Comparison of ENCODE assay signal across 18 cellular contexts in the genomic region with DNA sequence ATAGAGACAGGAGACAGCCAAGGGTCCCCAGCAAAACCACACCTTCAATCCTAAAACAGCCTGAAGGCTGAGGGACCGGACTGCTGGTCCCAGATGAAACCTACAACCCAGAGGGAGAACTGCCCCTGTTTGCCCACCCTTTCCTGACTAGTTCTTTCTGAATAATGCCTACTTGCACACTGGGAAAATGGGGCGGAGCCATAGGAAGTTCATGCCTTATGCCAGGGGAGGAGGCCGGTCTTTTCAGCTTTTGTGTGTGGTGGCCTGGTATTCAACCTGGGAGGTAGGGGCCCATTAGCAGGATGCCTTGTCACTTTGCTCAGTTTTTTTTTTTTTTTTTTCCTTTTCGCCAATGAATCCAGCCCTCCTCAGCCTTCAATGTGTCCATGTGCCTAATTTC. TPM values are rescaled to one million over a fixed set of nuclear protein-coding genes. Genes with fewer than 3 reads are reported as not detected.
DNase-seq lines count a peak whose midpoint lies in the region; ATAC-seq, FAIRE-seq and TF ChIP-seq lines count a peak whose summit lies in the region.
"Had no signal": no experiment of that assay in that cellular context is flagged by ENCODE, and none has a peak within 500 bp of the region (broad histone marks: within the 10 kb centered on the region; RNA-seq: fewer than 3 reads in every experiment).

No MANE protein-coding gene starts in this region.

- BruUV-seq in HepG2 (replicated peaks; lab: Mats Ljungman, UMichigan): no TSS peak
- no TSS peak for BruUV-seq in PC-9 (replicated peaks; lab: Mats Ljungman, UMichigan)

- no peaks in the 10 kb centered on the region for H3K36me3 ChIP-seq in HepG2 (replicated peaks in 1 of 2; ENCODE audit: control insufficient read depth in 1 of 2, insufficient read depth in 2 of 2, low read length in 2 of 2)
- no peaks in the 10 kb centered on the region for H3K36me3 ChIP-seq in right lobe of liver
- H3K36me3 ChIP-seq in HUES64 (ENCODE audit: insufficient read depth, low read length): no peaks in the 10 kb centered on the region
- peaks cover 0 to 2% (median 0%) of the 10 kb centered on the region in 4 experiments; a peak in 1 of 8 replicates for H3K36me3 ChIP-seq in H1 (ENCODE audit: control insufficient read depth in 2 of 4, insufficient read depth in 4 of 4, low read length in 3 of 4)
- no peaks in the 10 kb centered on the region for H3K36me3 ChIP-seq in PC-9 (ENCODE audit: low read depth)
- H3K36me3 ChIP-seq: Peyer's patch had no signal

- H3K23me2 ChIP-seq in H1 (ENCODE audit: low read depth, low read length): no peaks in the 10 kb centered on the region

- peak overlapping the region; percentile 66; the same call in 1 of the 2 replicates for H2BK20ac ChIP-seq in H1 (ENCODE audit: low read length)

- no peak overlapping the region for H2BK15ac ChIP-seq in H1 (ENCODE audit: low read length)

- DNase-seq in HepG2 (ENCODE audit: low spot score) (peak; percentile 32), right lobe of liver (no peak), H1 (ENCODE audit: low read depth in 1 of 2, low spot score in 2 of 2) (no peak), progenitor cell of endocrine pancreas (ENCODE audit: low spot score, unreplicated experiment) (no peak), LoVo (ENCODE audit: low spot score) (no peak), PC-9 (no peak), omental fat pad (ENCODE audit: low spot score) (no peak)
- DNase-seq: DMS153, EL, KG1, NCI-H1436 treated with DMSO at 0.1 percent for 48 hours, NCI-H2029 treated with DMSO at 0.1 percent for 48 hours, Peyer's patch, SHP77, T-helper 17 cell had no signal

- 55% methylated on average over 4 of the region's 4 CpGs for WGBS in HepG2 (ENCODE audit: low lambda C conversion rate)
- WGBS in right lobe of liver (ENCODE audit: insufficient coverage, low coverage, low lambda C conversion rate, missing lambda C conversion rate): 67% methylated on average over 1 of the region's 4 CpGs
- 56% methylated on average over 4 of the region's 4 CpGs for WGBS in HUES64
- 80% methylated on average over 4 of the region's 4 CpGs; no CpG with 5 or more reads in 1 of the 2 experiments for WGBS in H1 (ENCODE audit: extremely low coverage in 1 of 2, insufficient coverage in 1 of 2, insufficient read length in 1 of 2, insufficient replicate concordance in 2 of 2, low coverage in 1 of 2, low lambda C conversion rate in 2 of 2, missing lambda C conversion rate in 1 of 2), 2 experiments

- no peak overlapping the region for H3K4ac ChIP-seq in H1 (replicated peaks; ENCODE audit: insufficient read length, low read depth, low read length)

- H2AK5ac ChIP-seq in H1 (ENCODE audit: low read depth, low read length): no peak overlapping the region

- no peak overlapping the region for H4K5ac ChIP-seq in H1 (ENCODE audit: insufficient read length, low read depth, low read length)

- H3K27ac ChIP-seq in HepG2 (ENCODE audit: extremely low read length, insufficient read depth, low read length) (peak overlapping the region; percentile 68), right lobe of liver (no peak overlapping the region), HUES64 (ENCODE audit: low read depth, low read length) (peak overlapping the region; percentile 65; the same call in 1 of the 2 replicates), H1 (ENCODE audit: low read depth, low read length) (no peak overlapping the region), PC-9 (no peak overlapping the region)
- H3K27ac ChIP-seq: A549, C4-2B, Peyer's patch had no signal

- no peak overlapping the region for H3K4me3 Mint-ChIP-seq in progenitor cell of endocrine pancreas (ENCODE audit: low read depth)
- H3K4me3 Mint-ChIP-seq: T-helper 17 cell had no signal

- H3K79me1 ChIP-seq in H1 (ENCODE audit: low read depth, low read length): no peaks in the 10 kb centered on the region

- H3K9ac ChIP-seq in HepG2 (ENCODE audit: insufficient read depth, low read depth, low read length) (peak overlapping the region; percentile 11; the same call in 1 of the 2 replicates), HUES64 (ENCODE audit: low read depth, low read length) (peak overlapping the region; percentile 9; the same call in 1 of the 2 replicates), H1 (replicated peaks in 1 of 4; ENCODE audit: extremely low read depth in 1 of 4, low read depth in 3 of 4, low read length in 3 of 4) (no peak overlapping the region)

- H3K18ac ChIP-seq in H1 (ENCODE audit: extremely low read depth, low read length): peak overlapping the region; percentile 17; the same call in 1 of the 2 replicates

- no peak for FAIRE-seq in HepG2 (lab: Jason Lieb, UNC)
- FAIRE-seq in H1 (lab: Jason Lieb, UNC): no peak
- FAIRE-seq: A549 had no signal

- H3K9me3 Mint-ChIP-seq in progenitor cell of endocrine pancreas (ENCODE audit: low read depth): peaks cover 6% of the 10 kb centered on the region

- H3K23ac ChIP-seq in H1 (ENCODE audit: insufficient read length): no peak overlapping the region

- in situ Hi-C loops in HepG2 (cut with HindIII; ENCODE audit: extremely low pct_ligation_motif_present, low pct_unique_long_range_greater_than_20kb): no loop called here

- TF ChIP-seq CTCF in HepG2 (CRISPR knock-in tag; IDR thresholded peaks at IDR 0.05) (no peak), right lobe of liver (IDR thresholded peaks at IDR 0.05) (no peak), H1 (IDR thresholded peaks at IDR 0.05; ENCODE audit: control extremely low read depth in 1 of 3, insufficient read depth in 1 of 3, low read depth in 1 of 3, low read length in 3 of 3) (no peak), progenitor cell of endocrine pancreas (IDR thresholded peaks at IDR 0.05; ENCODE audit: unreplicated experiment) (no peak), PC-9 (conservative IDR thresholded peaks at IDR 0.05) (no peak), omental fat pad (IDR thresholded peaks at IDR 0.05) (no peak)

- H3K9me3 ChIP-seq in HepG2 (ENCODE audit: low read length) (no peaks in the 10 kb centered on the region), right lobe of liver (no peaks in the 10 kb centered on the region), HUES64 (ENCODE audit: insufficient read depth, low read depth, low read length) (peaks cover 11% of the 10 kb centered on the region; the same call in 1 of the 2 replicates), H1 (ENCODE audit: insufficient read depth in 2 of 2, low read depth in 1 of 2, low read length in 1 of 2) (peaks cover 0 to 10% of the 10 kb centered on the region in 2 experiments; a peak in 2 of 4 replicates), PC-9 (ENCODE audit: insufficient read depth, low read depth) (no peaks in the 10 kb centered on the region)
- H3K9me3 ChIP-seq: A549, Peyer's patch had no signal

- TF ChIP-seq POLR2A in HepG2 (IDR thresholded peaks at IDR 0.05; ENCODE audit: insufficient read depth in 1 of 2, low read depth in 2 of 2, low read length in 2 of 2) (no peak), right lobe of liver (IDR thresholded peaks at IDR 0.05) (no peak), H1 (IDR thresholded peaks at IDR 0.05; ENCODE audit: control extremely low read depth in 1 of 2, low read depth in 2 of 2, low read length in 2 of 2) (no peak)

- peak overlapping the region; percentile 72 for H3K4me2 ChIP-seq in HepG2 (ENCODE audit: low read depth, low read length)
- peak overlapping the region; percentile 7 to 54; a peak in 1 of 4 replicates for H3K4me2 ChIP-seq in H1 (ENCODE audit: insufficient read depth in 1 of 2, low read depth in 2 of 2, low read length in 2 of 2)
- no peak overlapping the region for H3K4me2 ChIP-seq in PC-9
- H3K4me2 ChIP-seq: A549 had no signal

- no peak overlapping the region for H3K56ac ChIP-seq in H1 (replicated peaks; ENCODE audit: insufficient read length, low read depth, low read length)

- no peaks in the 10 kb centered on the region for H3K27me3 ChIP-seq in HepG2 (ENCODE audit: control insufficient read depth in 1 of 2, insufficient read depth in 2 of 2, low read length in 2 of 2)
- no peaks in the 10 kb centered on the region for H3K27me3 ChIP-seq in right lobe of liver
- H3K27me3 ChIP-seq in HUES64 (ENCODE audit: insufficient read depth, low read length): no peaks in the 10 kb centered on the region
- H3K27me3 ChIP-seq in H1 (replicated peaks in 1 of 4; ENCODE audit: control insufficient read depth in 3 of 4, extremely low read depth in 1 of 4, insufficient read depth in 3 of 4, low read length in 3 of 4): no peaks in the 10 kb centered on the region
- H3K27me3 ChIP-seq in PC-9 (ENCODE audit: insufficient read depth, low read depth): no peaks in the 10 kb centered on the region
- H3K27me3 ChIP-seq: Peyer's patch had no signal

- H2BK12ac ChIP-seq in H1 (ENCODE audit: low read depth, low read length): peak overlapping the region; percentile 71; the same call in 1 of the 2 replicates

- POLR2A ChIA-PET in HepG2 (lab: Yijun Ruan, JAX): interaction anchor here (0.6 to 1.3 kb wide), 3 partner anchors 12 to 445 kb away, joined by 3 to 5 read pairs (median 4); no protein-coding TSS in a partner anchor
- POLR2A ChIA-PET in H1 (lab: Charles Lee; ENCODE audit: partially characterized antibody): interaction anchor here (1.0 to 2.0 kb wide), 8 partner anchors 8 to 59 kb away, joined by 3 to 10 read pairs (median 5); no protein-coding TSS in a partner anchor
- POLR2A ChIA-PET in PC-9 (lab: Charles Lee; ENCODE audit: unreplicated experiment): no interaction called here

- H2AFZ ChIP-seq in HepG2 (ENCODE audit: low read length) (peak overlapping the region; percentile 76), H1 (ENCODE audit: low read length) (no peak overlapping the region), PC-9 (no peak overlapping the region)

- H3K4me1 Mint-ChIP-seq in progenitor cell of endocrine pancreas (ENCODE audit: low read depth): peaks cover 3% of the 10 kb centered on the region
- H3K4me1 Mint-ChIP-seq: T-helper 17 cell had no signal

- no peaks in the 10 kb centered on the region for H4K20me1 ChIP-seq in HepG2 (ENCODE audit: insufficient read depth, low read length)
- H4K20me1 ChIP-seq in H1 (replicated peaks in 1 of 2; ENCODE audit: control insufficient read depth in 1 of 2, insufficient read depth in 2 of 2, low read length in 2 of 2): no peaks in the 10 kb centered on the region
- H4K20me1 ChIP-seq in PC-9 (ENCODE audit: insufficient read depth): no peaks in the 10 kb centered on the region

- no peak for TF ChIP-seq EP300 in HepG2 (IDR thresholded peaks at IDR 0.05; ENCODE audit: low read depth in 2 of 2, low read length in 2 of 2)
- no peak for TF ChIP-seq EP300 in HepG2 (CRISPR knock-in tag; IDR thresholded peaks at IDR 0.05; ENCODE audit: borderline replicate concordance)
- TF ChIP-seq EP300 in H1 (IDR thresholded peaks at IDR 0.05; ENCODE audit: borderline replicate concordance in 1 of 2, low read depth in 2 of 2, low read length in 2 of 2): no peak

- peak overlapping the region; percentile 85; the same call in 1 of the 2 replicates for H2BK5ac ChIP-seq in H1 (ENCODE audit: low read depth, low read length)

- TF ChIP-seq RAD21 in HepG2 (CRISPR knock-in tag; IDR thresholded peaks at IDR 0.05) (no peak), H1 (IDR thresholded peaks at IDR 0.05 in 1 of 2, conservative IDR thresholded peaks at IDR 0.05 in 1 of 2; ENCODE audit: low read depth in 2 of 2, low read length in 2 of 2) (no peak)

- H3K27ac Mint-ChIP-seq in progenitor cell of endocrine pancreas: peak overlapping the region; percentile 37
- H3K27ac Mint-ChIP-seq: T-helper 17 cell had no signal

- ATAC-seq in HepG2: peak; percentile 92
- no peak for ATAC-seq in right lobe of liver
- no peak for ATAC-seq in omental fat pad (ENCODE audit: low FRiP score)
- ATAC-seq: A549, T-helper 17 cell had no signal

- no peaks in the 10 kb centered on the region for H3F3A ChIP-seq in PC-9 (ENCODE audit: insufficient read depth, low read depth)

- H4K91ac ChIP-seq in H1 (replicated peaks; ENCODE audit: insufficient read length, low read length): no peak overlapping the region

- H3K79me2 ChIP-seq in HepG2 (ENCODE audit: insufficient read depth, low read length) (no peaks in the 10 kb centered on the region), H1 (ENCODE audit: control insufficient read depth in 1 of 2, insufficient read depth in 2 of 2, low read length in 2 of 2) (no peaks in the 10 kb centered on the region), PC-9 (ENCODE audit: low read depth) (no peaks in the 10 kb centered on the region)

- H3K4me1 ChIP-seq in HepG2 (ENCODE audit: insufficient read depth, low read length): peaks cover 30% of the 10 kb centered on the region
- no peaks in the 10 kb centered on the region for H3K4me1 ChIP-seq in right lobe of liver
- H3K4me1 ChIP-seq in HUES64 (ENCODE audit: insufficient read depth, low read length): peaks cover 24% of the 10 kb centered on the region
- peaks cover 3 to 6% (median 6%) of the 10 kb centered on the region in 4 experiments for H3K4me1 ChIP-seq in H1 (replicated peaks in 1 of 4; ENCODE audit: control insufficient read depth in 3 of 4, insufficient read depth in 4 of 4, low read length in 3 of 4)
- no peaks in the 10 kb centered on the region; the same call in 1 of the 2 replicates for H3K4me1 ChIP-seq in PC-9 (replicated peaks; ENCODE audit: insufficient read depth)
- H3K4me1 ChIP-seq: Peyer's patch had no signal

- no peak overlapping the region for H3K14ac ChIP-seq in H1 (ENCODE audit: insufficient read length)

- H3K4me3 ChIP-seq in HepG2 (replicated peaks in 1 of 3; ENCODE audit: insufficient read depth in 1 of 3, low read depth in 2 of 3, low read length in 3 of 3): peak overlapping the region in 2 of 3 experiments; percentile 15 to 33; a peak in 1 of 6 replicates
- H3K4me3 ChIP-seq in right lobe of liver: no peak overlapping the region
- peak overlapping the region; percentile 9; the same call in 1 of the 2 replicates for H3K4me3 ChIP-seq in HUES64 (ENCODE audit: low read length)
- peak overlapping the region in 1 of 4 experiments; percentile 14; a peak in 2 of 8 replicates for H3K4me3 ChIP-seq in H1 (ENCODE audit: extremely low read depth in 1 of 4, insufficient read depth in 2 of 4, low read depth in 3 of 4, low read length in 4 of 4)
- no peak overlapping the region for H3K4me3 ChIP-seq in PC-9
- H3K4me3 ChIP-seq: A549, Peyer's patch had no signal

- no peaks in the 10 kb centered on the region for H3K27me3 Mint-ChIP-seq in progenitor cell of endocrine pancreas

- H3K36me3 Mint-ChIP-seq in progenitor cell of endocrine pancreas (ENCODE audit: insufficient read depth): no peaks in the 10 kb centered on the region

- no peaks in the 10 kb centered on the region for H3K9me2 ChIP-seq in PC-9 (ENCODE audit: insufficient read depth)

- H2BK120ac ChIP-seq in H1 (replicated peaks; ENCODE audit: low read depth, low read length): no peak overlapping the region

- H4K8ac ChIP-seq in H1 (ENCODE audit: extremely low read depth, insufficient read depth, low read length): no peak overlapping the region

- CTCF ChIA-PET in HepG2 (lab: Yijun Ruan, JAX; ENCODE audit: low intra/inter-chr PET ratio, low total read pairs): no interaction called here
- CTCF ChIA-PET in H1 (lab: Charles Lee; ENCODE audit: partially characterized antibody): interaction anchor here (1.3 to 1.5 kb wide), 3 partner anchors 20 to 240 kb away, joined by 3 to 7 read pairs (median 4); no protein-coding TSS in a partner anchor
- CTCF ChIA-PET in PC-9 (lab: Charles Lee): interaction anchor here (0.6 kb wide), 1 partner anchor 14 kb away, joined by 3 read pairs; no protein-coding TSS in a partner anchor

- intact Hi-C loops in HepG2 (cut with micrococcal nuclease; ENCODE audit: unreplicated experiment) (no loop called here), right lobe of liver (cut with DNase I) (no loop called here), PC-9 (cut with micrococcal nuclease; ENCODE audit: unreplicated experiment) (no loop called here)

RNA-seq across cellular contexts. Expression of a gene that starts 20.7 kb away (rescaled TPM):
- total RNA-seq in HepG2 (2016; rRNA removed; fragmentation: Illumina TruSeq; extraction: Trizol) (251 and 352 TPM in 2 replicates), right lobe of liver (100 to 1,000 TPM in 3 of 6 experiments, 10 to 100 TPM in 3; 25.9 to 180 (median 102) TPM), progenitor cell of endocrine pancreas (139 and 153 TPM in 2 replicates), PC-9 (2021) (588 and 703 TPM in 2 replicates), omental fat pad (100 to 1,000 TPM; 139 to 212 (median 163) TPM)
- total RNA-seq in HepG2 (2016; cell fraction: cytosol; rRNA removed; fragmentation: Illumina TruSeq; extraction: Trizol; ENCODE audit: low read depth): 240 and 298 TPM in 2 replicates
- 254 and 324 TPM in 2 replicates for total RNA-seq in HepG2 (2016; cell fraction: insoluble cytoplasmic fraction; rRNA removed; fragmentation: Illumina TruSeq; extraction: Trizol)
- total RNA-seq in HepG2 (2016; cell fraction: membrane; rRNA removed; fragmentation: Illumina TruSeq; extraction: Trizol): 330 and 358 TPM in 2 replicates
- 87.9 and 93.9 TPM in 2 replicates for total RNA-seq in HepG2 (2016; cell fraction: nucleus; rRNA removed; fragmentation: Illumina TruSeq; extraction: Trizol)
- polyA plus RNA-seq in HepG2 (2011; rRNA removed) (328 and 369 TPM in 2 replicates), H1 (2011; rRNA removed) (277 and 508 TPM in 2 replicates)
- polyA plus RNA-seq in HepG2 (2011; cell fraction: cytosol; rRNA removed): 127 and 129 TPM in 2 replicates
- polyA plus RNA-seq in HepG2 (2011; cell fraction: nucleus; rRNA removed): 34.6 and 47.7 TPM in 2 replicates
- 309 and 319 TPM in 2 replicates for polyA plus RNA-seq in HepG2 (2012)
- 336 and 479 TPM in 2 replicates for polyA plus RNA-seq in HepG2 (2016; cell fraction: cytosol; fragmentation: Illumina TruSeq; extraction: Trizol; ENCODE audit: low read depth)
- polyA plus RNA-seq in HepG2 (2016; cell fraction: insoluble cytoplasmic fraction; fragmentation: Illumina TruSeq; extraction: Trizol; ENCODE audit: low read depth): 318 and 360 TPM in 2 replicates
- polyA plus RNA-seq in HepG2 (2016; cell fraction: membrane; fragmentation: Illumina TruSeq; extraction: Trizol; ENCODE audit: low read depth): 372 and 511 TPM in 2 replicates
- 176 and 184 TPM in 2 replicates for polyA plus RNA-seq in HepG2 (2016; cell fraction: nucleus; fragmentation: Illumina TruSeq; extraction: Trizol; ENCODE audit: insufficient read depth, low read depth)
- 115 and 385 TPM in 2 replicates for polyA minus RNA-seq in HepG2 (2011; rRNA and poly(A)+ RNA removed; ENCODE audit: low replicate concordance)
- 16.5 and 34.8 TPM in 2 replicates for polyA minus RNA-seq in HepG2 (2011; cell fraction: cytosol; rRNA and poly(A)+ RNA removed)
- polyA minus RNA-seq in HepG2 (2011; cell fraction: nucleus; rRNA and poly(A)+ RNA removed): 30.5 and 32.2 TPM in 2 replicates
- polyA plus RNA-seq in HUES64 (2013, experiment 1 of 2): 330 TPM
- polyA plus RNA-seq in HUES64 (2013, experiment 2 of 2): 334 TPM
- total RNA-seq in H1 (2021; fragmentation: NEBNext Ultra II Directional; extraction: Animal tissue kit (Norgen Biotek cat#: 25700)): 389 and 406 TPM in 2 replicates
- polyA plus RNA-seq in H1 (2011; cell fraction: cytosol; rRNA removed): 339 TPM
- 107 TPM for polyA plus RNA-seq in H1 (2011; cell fraction: nucleus; rRNA removed)
- polyA plus RNA-seq in H1 (2012, experiment 1 of 2): 385 to 924 TPM (median 902 TPM) in 4 replicates
- 199 TPM for polyA plus RNA-seq in H1 (2012, experiment 2 of 2)
- 691 TPM for polyA plus RNA-seq in H1 (2013, experiment 1 of 2)
- 740 TPM for polyA plus RNA-seq in H1 (2013, experiment 2 of 2)
- polyA minus RNA-seq in H1 (2011; rRNA and poly(A)+ RNA removed): 61.9 and 62.2 TPM in 2 replicates
- 93.4 TPM for polyA minus RNA-seq in H1 (2011; cell fraction: cytosol; rRNA and poly(A)+ RNA removed)
- 146 TPM for polyA minus RNA-seq in H1 (2011; cell fraction: nucleus; rRNA and poly(A)+ RNA removed)

Comparison
In these comparisons a context has a peak if more than half of its experiments do, and no peak if none do; other contexts are left out.
1. H3K27ac ChIP-seq: peak in HepG2 (single experiment) and HUES64 (single experiment); none in right lobe of liver (0 of 3), H1 (single experiment) and PC-9 (single experiment).
2. H3K4me3 ChIP-seq: peak in HepG2 (2 of 3) and HUES64 (single experiment); none in right lobe of liver (0 of 3) and PC-9 (single experiment).
3. H3K9ac ChIP-seq: peak in HepG2 (single experiment) and HUES64 (single experiment); none in H1 (0 of 4).